ENCODE assay signal across 14 cellular contexts in the genomic region with DNA sequence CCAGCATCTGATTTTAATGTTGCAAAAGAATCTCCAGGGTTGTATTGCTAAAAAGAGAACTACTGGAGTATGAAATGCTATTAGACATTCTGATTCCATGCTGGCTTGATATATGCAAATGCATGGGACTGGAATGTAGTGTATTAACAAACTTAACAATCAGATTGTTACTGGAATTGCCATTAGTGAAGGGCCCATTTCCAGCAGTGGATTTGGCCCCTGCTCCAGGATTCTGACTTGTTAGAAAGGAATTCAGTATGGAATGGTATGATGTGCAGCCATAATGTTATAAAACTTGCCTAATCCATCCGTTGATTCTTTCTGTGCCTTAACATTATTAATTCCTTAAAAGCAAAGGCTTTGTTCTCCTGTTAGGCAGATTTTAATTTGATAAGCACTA. TPM values are rescaled to one million over a fixed set of nuclear protein-coding genes. Genes with fewer than 3 reads are reported as not detected.
DNase-seq lines count a peak whose midpoint lies in the region; ATAC-seq and TF ChIP-seq lines count a peak whose summit lies in the region.
"Had no signal": no experiment of that assay in that cellular context is flagged by ENCODE, and none has a peak within 500 bp of the region (broad histone marks: within the 10 kb centered on the region; RNA-seq: fewer than 3 reads in every experiment).

No MANE protein-coding gene starts in this region.

- intact Hi-C loops in transverse colon (cut with DNase I; ENCODE audit: low total_unique reads) (loop anchor here (10.0 kb wide), 1 partner anchor 64 kb away; no protein-coding TSS in a partner anchor), left colon (cut with DNase I, micrococcal nuclease) (loop anchor here in 1 of 2 donors (10.0 kb wide), 1 partner anchor 106 kb away; no protein-coding TSS in a partner anchor), uterus (cut with DNase I; ENCODE audit: low total_unique reads) (no loop called here)

- H3K36me3 Mint-ChIP-seq in activated CD4-positive, alpha-beta T cell treated with anti-CD3 and anti-CD28 coated beads, Interleukin-2, amount 10 ng/mL, durations not matched to agents 7 days and 5 days (ENCODE audit: low read depth), result no peaks in the 10 kb centered on the region

- TF ChIP-seq POLR2A in transverse colon (IDR thresholded peaks at IDR 0.05), result no peak
- no peak for TF ChIP-seq POLR2A in uterus (IDR thresholded peaks at IDR 0.05)

- H3K4me3 ChIP-seq in foreskin fibroblast (ENCODE audit: low read depth in 1 of 2, low read length in 2 of 2) (no peak overlapping the region), transverse colon (no peak overlapping the region), uterus (no peak overlapping the region)
- H3K4me3 ChIP-seq: right atrium auricular region had no signal

- no peak overlapping the region for H3K27ac Mint-ChIP-seq in activated CD4-positive, alpha-beta T cell treated with anti-CD3 and anti-CD28 coated beads, Interleukin-2, amount 10 ng/mL, durations not matched to agents 7 days and 5 days
- H3K27ac Mint-ChIP-seq: activated CD4-positive, alpha-beta memory T cell treated with anti-CD3 and anti-CD28 coated beads, Interleukin-2, amount 10 ng/mL, durations not matched to agents 7 days and 5 days; nephron had no signal

- H3K4me1 ChIP-seq in transverse colon, result peaks cover 11 to 50% (median 22%) of the 10 kb centered on the region in 4 donors
- peaks cover 0 to 16% of the 10 kb centered on the region in 2 donors for H3K4me1 ChIP-seq in uterus
- H3K4me1 ChIP-seq: Caco-2 had no signal

- H3K4me3 Mint-ChIP-seq in activated CD4-positive, alpha-beta T cell treated with anti-CD3 and anti-CD28 coated beads, Interleukin-2, amount 10 ng/mL, durations not matched to agents 7 days and 5 days, result no peak overlapping the region
- H3K4me3 Mint-ChIP-seq: activated CD4-positive, alpha-beta memory T cell treated with anti-CD3 and anti-CD28 coated beads, Interleukin-2, amount 10 ng/mL, durations not matched to agents 7 days and 5 days; nephron had no signal

- CTCF ChIA-PET in activated CD4-positive, alpha-beta T cell treated with anti-CD3 and anti-CD28 coated beads, Interleukin-2, amount 10 ng/mL, durations not matched to agents 7 days and 5 days (lab: Charles Lee), result no interaction called here

- no peaks in the 10 kb centered on the region for H3K9me3 ChIP-seq in transverse colon
- H3K9me3 ChIP-seq in uterus, result no peaks in the 10 kb centered on the region
- H3K9me3 ChIP-seq: Caco-2, right atrium auricular region had no signal

- no peak for ATAC-seq in left colon

- WGBS in transverse colon (ENCODE audit: low coverage in 1 of 2), 2 donors, result 20 to 34% methylated on average over 1 of the region's 1 CpG

- TF ChIP-seq CTCF in foreskin fibroblast (IDR thresholded peaks at IDR 0.05; ENCODE audit: low read depth, low read length), result no peak
- TF ChIP-seq CTCF in transverse colon (IDR thresholded peaks at IDR 0.05), result no peak
- no peak for TF ChIP-seq CTCF in uterus (IDR thresholded peaks at IDR 0.05)

- no peak for TF ChIP-seq EP300 in transverse colon (IDR thresholded peaks at IDR 0.05; ENCODE audit: low read depth)

- H3K27ac ChIP-seq in transverse colon (peak overlapping the region; percentile 8 to 55 (median 45)), uterus (no peak overlapping the region)
- H3K27ac ChIP-seq: right atrium auricular region had no signal

- no peaks in the 10 kb centered on the region for H3K27me3 ChIP-seq in transverse colon
- no peaks in the 10 kb centered on the region for H3K27me3 ChIP-seq in uterus
- H3K27me3 ChIP-seq: right atrium auricular region had no signal

- H3K27me3 Mint-ChIP-seq in activated CD4-positive, alpha-beta T cell treated with anti-CD3 and anti-CD28 coated beads, Interleukin-2, amount 10 ng/mL, durations not matched to agents 7 days and 5 days, result peaks cover 2% of the 10 kb centered on the region

- H3K36me3 ChIP-seq in transverse colon (peaks cover 0 to 44% (median 21%) of the 10 kb centered on the region in 4 donors), uterus (no peaks in the 10 kb centered on the region)

- no peaks in the 10 kb centered on the region for H3K4me1 Mint-ChIP-seq in activated CD4-positive, alpha-beta T cell treated with anti-CD3 and anti-CD28 coated beads, Interleukin-2, amount 10 ng/mL, durations not matched to agents 7 days and 5 days
- H3K4me1 Mint-ChIP-seq: activated CD4-positive, alpha-beta memory T cell treated with anti-CD3 and anti-CD28 coated beads, Interleukin-2, amount 10 ng/mL, durations not matched to agents 7 days and 5 days had no signal

- H3K9me3 Mint-ChIP-seq in activated CD4-positive, alpha-beta T cell treated with anti-CD3 and anti-CD28 coated beads, Interleukin-2, amount 10 ng/mL, durations not matched to agents 7 days and 5 days, result no peaks in the 10 kb centered on the region
- H3K9me3 Mint-ChIP-seq: nephron had no signal

- POLR2A ChIA-PET in activated CD4-positive, alpha-beta T cell treated with anti-CD3 and anti-CD28 coated beads, Interleukin-2, amount 10 ng/mL, durations not matched to agents 7 days and 5 days (lab: Charles Lee), result no interaction called here

- in situ Hi-C loops in transverse colon (cut with MboI; ENCODE audit: low pct_ligation_motif_present in 1 of 4, low pct_unique_long_range_greater_than_20kb in 1 of 4, low sequenced_read_pairs in 3 of 4), result no loop called here

- DNase-seq in GM04503 (ENCODE audit: low read depth) (peak; percentile 91), amniotic epithelial cell (ENCODE audit: low read depth) (peak; percentile 47), foreskin fibroblast (peak; percentile 77 to 89), transverse colon (no peak), left colon (no peak), uterus (no peak)
- DNase-seq in activated CD4-positive, alpha-beta T cell treated with anti-CD3 and anti-CD28 coated beads, Interleukin-2, amount 10 ng/mL, durations not matched to agents 7 days and 5 days, result no peak
- DNase-seq: activated CD4-positive, alpha-beta memory T cell treated with anti-CD3 and anti-CD28 coated beads, Interleukin-2, amount 10 ng/mL, durations not matched to agents 7 days and 5 days; Caco-2; H7; SHP77; stimulated activated CD4-positive, alpha-beta T cell treated with anti-CD3 and anti-CD28 coated beads, Interleukin-4, amount 100 ng/mL, for 1 hour had no signal

RNA-seq across cellular contexts. Expression of a gene that starts 7.9 kb away (rescaled TPM):
- total RNA-seq in transverse colon, result 100 to 1,000 TPM in 1 of 4 donors, 10 to 100 TPM in 3; 35.9 to 188 (median 70.7) TPM
- 10 to 100 TPM; 29.0 to 55.6 TPM for total RNA-seq in left colon
- 10 to 100 TPM; 10.2 to 45.1 (median 25.0) TPM for total RNA-seq in uterus
- total RNA-seq in activated CD4-positive, alpha-beta T cell treated with anti-CD3 and anti-CD28 coated beads, Interleukin-2, amount 10 ng/mL, durations not matched to agents 7 days and 5 days, result under 1 TPM; 0.52 to 0.56 TPM

Comparison
In these comparisons a context has a peak if more than half of its experiments do, and no peak if none do; other contexts are left out.
1. DNase-seq: peak in GM04503 (single experiment), amniotic epithelial cell (single experiment) and foreskin fibroblast (2 of 2); none in transverse colon (single experiment), left colon (0 of 2), uterus (0 of 2) and activated CD4-positive, alpha-beta T cell treated with anti-CD3 and anti-CD28 coated beads, Interleukin-2, amount 10 ng/mL, durations not matched to agents 7 days and 5 days (single experiment).
2. H3K27ac ChIP-seq: peak in transverse colon (4 of 4); none in uterus (0 of 2).
3. RNA of a gene that starts 7.9 kb away (total RNA-seq): 35.9 to 188 TPM in transverse colon, 29.0 to 55.6 TPM in left colon and 10.2 to 45.1 TPM in uterus; 0.52 to 0.56 TPM in activated CD4-positive, alpha-beta T cell treated with anti-CD3 and anti-CD28 coated beads, Interleukin-2, amount 10 ng/mL, durations not matched to agents 7 days and 5 days; every median in the first group is over 4 times any median in the second.